In the genomic region with DNA sequence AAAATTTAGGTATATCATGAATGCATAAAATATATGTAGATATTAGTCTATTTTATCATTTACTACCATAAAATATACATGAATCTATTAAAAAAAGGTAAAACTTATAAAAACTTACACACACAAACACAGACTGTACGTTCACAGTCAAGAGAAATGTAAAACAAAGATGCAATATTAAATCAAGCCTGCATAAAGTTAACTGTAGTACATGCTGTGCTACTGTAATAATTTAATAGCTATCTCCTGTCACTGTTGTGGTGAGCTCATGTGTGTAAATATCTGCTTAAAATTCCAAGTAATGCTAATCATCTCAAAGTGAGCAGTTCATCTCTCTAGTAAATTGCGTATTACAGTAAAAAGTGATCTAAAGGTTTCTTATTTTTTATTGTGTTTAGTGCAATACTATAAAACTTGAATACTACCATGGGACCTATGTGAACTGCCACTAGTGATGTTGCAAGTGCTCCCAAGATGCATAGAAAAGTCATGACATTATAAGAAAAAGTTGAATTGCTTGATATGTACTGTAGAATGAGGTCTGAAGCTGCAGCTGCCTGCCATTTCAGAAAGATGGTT, we compare ENCODE assay signal across 16 cellular contexts. TPM values are rescaled to one million over a fixed set of nuclear protein-coding genes. Genes with fewer than 3 reads are reported as not detected.
DNase-seq lines count a peak whose midpoint lies in the region; ATAC-seq, FAIRE-seq and TF ChIP-seq lines count a peak whose summit lies in the region.
"Had no signal": no experiment of that assay in that cellular context is flagged by ENCODE, and none has a peak within 500 bp of the region (broad histone marks: within the 10 kb centered on the region; RNA-seq: fewer than 3 reads in every experiment).

No MANE protein-coding gene starts in this region.

- peaks cover 40% of the 10 kb centered on the region for H3K9me3 Mint-ChIP-seq in chondrocyte (ENCODE audit: low read depth)
- peaks cover 25 to 97% (median 69%) of the 10 kb centered on the region in 11 donors for H3K9me3 Mint-ChIP-seq in naive thymus-derived CD4-positive, alpha-beta T cell

- H3F3A ChIP-seq in SK-N-SH (replicated peaks; ENCODE audit: insufficient read depth) = no peaks in the 10 kb centered on the region

- 92% methylated on average over 2 of the region's 2 CpGs for WGBS in SK-N-SH (ENCODE audit: low lambda C conversion rate)
- WGBS in pancreas, 2 donors = 83 to 91% methylated on average over 2 of the region's 2 CpGs

- no peaks in the 10 kb centered on the region for H3K9me2 ChIP-seq in SK-N-SH

- H3K79me2 ChIP-seq in SK-N-SH (ENCODE audit: insufficient read depth) = no peaks in the 10 kb centered on the region

- H3K4me1 ChIP-seq in SK-N-SH (ENCODE audit: control insufficient read depth in 1 of 2, insufficient read depth in 2 of 2, low read depth in 1 of 2, low read length in 1 of 2) (peaks cover 0 to 4% of the 10 kb centered on the region in 2 experiments; a peak in 1 of 4 replicates), pancreas (no peaks in the 10 kb centered on the region)
- no peaks in the 10 kb centered on the region for H3K4me1 ChIP-seq in naive thymus-derived CD4-positive, alpha-beta T cell (ENCODE audit: control insufficient read depth in 2 of 2, insufficient read depth in 2 of 2, low read length in 2 of 2)
- H3K4me1 ChIP-seq: gastroesophageal sphincter, SJSA1 had no signal

- H3K9ac ChIP-seq in SK-N-SH = no peak overlapping the region

- H3K27ac ChIP-seq in SK-N-SH (ENCODE audit: low read depth in 2 of 2, low read length in 1 of 2) (no peak overlapping the region), pancreas (no peak overlapping the region)
- no peak overlapping the region for H3K27ac ChIP-seq in naive thymus-derived CD4-positive, alpha-beta T cell (ENCODE audit: low read depth, low read length)
- H3K27ac ChIP-seq: SJSA1 had no signal

- ATAC-seq in SK-N-SH treated with all-trans-retinoic acid at 6 μM for 48 hours (no peak), pancreas (no peak)
- no peak for ATAC-seq in naive thymus-derived CD4-positive, alpha-beta T cell
- ATAC-seq: gastroesophageal sphincter had no signal

- H2AFZ ChIP-seq in SK-N-SH (ENCODE audit: low read depth) = peak overlapping the region; percentile 84; the same call in 1 of the 2 replicates

- H4K20me1 ChIP-seq in SK-N-SH (ENCODE audit: insufficient read depth) = no peaks in the 10 kb centered on the region

- H3K36me3 ChIP-seq in SK-N-SH (replicated peaks in 1 of 2; ENCODE audit: control insufficient read depth in 1 of 2, insufficient read depth in 2 of 2, low read length in 1 of 2) = no peaks in the 10 kb centered on the region
- no peaks in the 10 kb centered on the region for H3K36me3 ChIP-seq in pancreas
- no peaks in the 10 kb centered on the region for H3K36me3 ChIP-seq in naive thymus-derived CD4-positive, alpha-beta T cell (ENCODE audit: control insufficient read depth in 2 of 3, insufficient read depth in 3 of 3, low read length in 3 of 3)
- H3K36me3 ChIP-seq: SJSA1, transverse colon had no signal

- H3K36me3 Mint-ChIP-seq in chondrocyte (ENCODE audit: low read depth) = peaks cover 34% of the 10 kb centered on the region
- peaks cover 6 to 62% (median 38%) of the 10 kb centered on the region in 5 donors for H3K36me3 Mint-ChIP-seq in naive thymus-derived CD4-positive, alpha-beta T cell

- intact Hi-C loops in pancreas (cut with DNase I) = no loop called here
- intact Hi-C loops in naive thymus-derived CD4-positive, alpha-beta T cell (cut with micrococcal nuclease) = no loop called here

- DNase-seq in SK-N-SH (no peak), LHCN-M2 (ENCODE audit: low read depth) (peak; percentile 11), chondrocyte (ENCODE audit: low spot score) (no peak), pancreas (no peak), COR-L47 (lab: John Stamatoyannopoulos, UW) (no peak), middle frontal gyrus (ENCODE audit: extremely low spot score, low spot score) (no peak)
- DNase-seq in naive thymus-derived CD4-positive, alpha-beta T cell = no peak
- DNase-seq: stimulated activated naive CD4-positive, alpha-beta T cell had no signal

- no peak overlapping the region for H3K27ac Mint-ChIP-seq in chondrocyte (ENCODE audit: unreplicated experiment)
- H3K27ac Mint-ChIP-seq in naive thymus-derived CD4-positive, alpha-beta T cell = no peak overlapping the region
- H3K27ac Mint-ChIP-seq: activated CD4-positive, alpha-beta T cell treated with anti-CD3 and anti-CD28 coated beads for 36 hours; activated naive CD4-positive, alpha-beta T cell treated with anti-CD3 and anti-CD28 coated beads for 36 hours; CD4-positive, alpha-beta memory T cell; dendritic cell treated with granulocyte-macrophage colony-stimulating factor and Interleukin-4, amounts not matched to agents 40 ng/mL and 50 ng/mL, for 4 days had no signal

- peaks cover 11% of the 10 kb centered on the region; the same call in 1 of the 2 replicates for H3K9me3 ChIP-seq in SK-N-SH
- no peaks in the 10 kb centered on the region for H3K9me3 ChIP-seq in pancreas
- peaks cover 4 to 77% (median 16%) of the 10 kb centered on the region in 3 experiments for H3K9me3 ChIP-seq in naive thymus-derived CD4-positive, alpha-beta T cell (ENCODE audit: control insufficient read depth in 2 of 3, low read length in 3 of 3)

- H3K4me1 Mint-ChIP-seq in chondrocyte (ENCODE audit: low read depth) = peaks cover 19% of the 10 kb centered on the region
- H3K4me1 Mint-ChIP-seq in naive thymus-derived CD4-positive, alpha-beta T cell = peaks cover 0 to 9% (median 8%) of the 10 kb centered on the region in 7 donors

- H3K27me3 Mint-ChIP-seq in chondrocyte (ENCODE audit: low read depth) = no peaks in the 10 kb centered on the region
- H3K27me3 Mint-ChIP-seq in naive thymus-derived CD4-positive, alpha-beta T cell = no peaks in the 10 kb centered on the region
- H3K27me3 Mint-ChIP-seq: activated CD4-positive, alpha-beta T cell treated with anti-CD3 and anti-CD28 coated beads for 36 hours; CD4-positive, alpha-beta memory T cell had no signal

- H3K4me2 ChIP-seq in SK-N-SH = peak overlapping the region; percentile 80; the same call in 1 of the 2 replicates

- H3K4me3 ChIP-seq in SK-N-SH (ENCODE audit: low read depth in 2 of 2, low read length in 1 of 2) (no peak overlapping the region), pancreas (no peak overlapping the region)
- no peak overlapping the region for H3K4me3 ChIP-seq in naive thymus-derived CD4-positive, alpha-beta T cell (ENCODE audit: low read length)

- no peak for TF ChIP-seq EP300 in SK-N-SH (IDR thresholded peaks at IDR 0.05; ENCODE audit: borderline replicate concordance in 1 of 2, low read depth in 1 of 2, low read length in 1 of 2)

- no peak for TF ChIP-seq RAD21 in SK-N-SH (IDR thresholded peaks at IDR 0.05; ENCODE audit: low read length)

- FAIRE-seq in pancreas (lab: Jason Lieb, UNC) = peak; percentile 9

- no peak for TF ChIP-seq CTCF in SK-N-SH (IDR thresholded peaks at IDR 0.05)
- TF ChIP-seq CTCF in chondrocyte (IDR thresholded peaks at IDR 0.05) = no peak
- TF ChIP-seq CTCF in pancreas (IDR thresholded peaks at IDR 0.05) = no peak

- H3K27me3 ChIP-seq in SK-N-SH (ENCODE audit: insufficient read depth) (no peaks in the 10 kb centered on the region), pancreas (no peaks in the 10 kb centered on the region)
- no peaks in the 10 kb centered on the region for H3K27me3 ChIP-seq in naive thymus-derived CD4-positive, alpha-beta T cell (ENCODE audit: control insufficient read depth in 2 of 2, insufficient read depth in 2 of 2, low read length in 2 of 2)
- H3K27me3 ChIP-seq: gastroesophageal sphincter, SJSA1, transverse colon had no signal

- CTCF ChIA-PET in SK-N-SH (lab: Yijun Ruan, JAX) = no interaction called here
- CTCF ChIA-PET in naive thymus-derived CD4-positive, alpha-beta T cell (lab: Charles Lee) = no interaction called here

- POLR2A ChIA-PET in SK-N-SH (lab: Yijun Ruan, JAX) = interaction anchor here (1.5 kb wide), 1 partner anchor 47 kb away, joined by 4 read pairs; the partner anchor contains the start of gene ZNF227
- POLR2A ChIA-PET in naive thymus-derived CD4-positive, alpha-beta T cell (lab: Charles Lee) = no interaction called here

- H3K4me3 Mint-ChIP-seq in chondrocyte (ENCODE audit: unreplicated experiment) = peak overlapping the region; percentile 82
- peak overlapping the region in 2 of 10 donors; percentile 72 to 84 for H3K4me3 Mint-ChIP-seq in naive thymus-derived CD4-positive, alpha-beta T cell

TF ChIP-seq in SK-N-SH treated with all-trans-retinoic acid at 6 μM for 48 hours, 23 proteins besides CTCF, POLR2A, EP300 and RAD21 (continues in another document):
- TF ChIP-seq CSDC2 (CRISPR knock-in tag; IDR thresholded peaks at IDR 0.05) = no peak

RNA-seq across cellular contexts. Expression of gene ZNF233, which starts 0.8 kb away (rescaled TPM):
- polyA plus RNA-seq in SK-N-SH (2012; rRNA removed) (0.97 and 1.8 TPM in 2 replicates), pancreas (under 1 TPM; 0.30 to 0.49 TPM)
- 1.6 and 1.8 TPM in 2 replicates for polyA plus RNA-seq in SK-N-SH (2012; cell fraction: cytosol; rRNA removed)
- 1.3 and 2.7 TPM in 2 replicates for polyA plus RNA-seq in SK-N-SH (2012; cell fraction: nucleus; rRNA removed)
- total RNA-seq in LHCN-M2 (2014; rRNA removed) (0.06 and 0.46 TPM in 2 replicates), chondrocyte (1.8 to 3.4 TPM (median 2.1 TPM) in 3 replicates), pancreas (under 1 TPM; 0.20 to 0.75 (median 0.30) TPM)
- polyA plus RNA-seq in LHCN-M2 (2012) = 0.07 TPM
- under 1 TPM in 1 of 5 experiments, not detected in 4; 0.14 TPM for total RNA-seq in naive thymus-derived CD4-positive, alpha-beta T cell
- polyA plus RNA-seq in naive thymus-derived CD4-positive, alpha-beta T cell = under 1 TPM; 0.47 to 0.95 TPM

RNA-seq across cellular contexts. Expression of gene ZNF235, which starts 45.9 kb away (rescaled TPM):
- polyA plus RNA-seq in SK-N-SH (2012; rRNA removed) (2.7 and 4.1 TPM in 2 replicates), pancreas (1 to 10 TPM; 1.5 to 1.9 TPM)
- 2.5 and 2.7 TPM in 2 replicates for polyA plus RNA-seq in SK-N-SH (2012; cell fraction: cytosol; rRNA removed)
- polyA plus RNA-seq in SK-N-SH (2012; cell fraction: nucleus; rRNA removed) = 5.3 and 10.9 TPM in 2 replicates
- total RNA-seq in LHCN-M2 (2014; rRNA removed) (1.7 and 3.5 TPM in 2 replicates), chondrocyte (6.7 to 7.4 TPM (median 7.4 TPM) in 3 replicates), pancreas (1 to 10 TPM in 5 of 6 donors, under 1 TPM in 1; 0.82 to 3.7 (median 1.5) TPM)
- 1.4 TPM for polyA plus RNA-seq in LHCN-M2 (2012)
- total RNA-seq in naive thymus-derived CD4-positive, alpha-beta T cell = 10 to 100 TPM in 2 of 5 experiments, 1 to 10 TPM in 3; 5.5 to 14.3 (median 6.7) TPM
- polyA plus RNA-seq in naive thymus-derived CD4-positive, alpha-beta T cell = 1 to 10 TPM; 1.9 to 4.3 TPM

RNA-seq across cellular contexts. Expression of gene ZNF227, which starts 46.6 kb away (rescaled TPM):
- polyA plus RNA-seq in SK-N-SH (2012; rRNA removed) (8.3 and 9.1 TPM in 2 replicates), pancreas (1 to 10 TPM; 2.9 to 4.2 TPM)
- polyA plus RNA-seq in SK-N-SH (2012; cell fraction: cytosol; rRNA removed) = 10.0 and 10.4 TPM in 2 replicates
- polyA plus RNA-seq in SK-N-SH (2012; cell fraction: nucleus; rRNA removed) = 5.9 and 10.8 TPM in 2 replicates
- total RNA-seq in LHCN-M2 (2014; rRNA removed) (17.3 and 19.4 TPM in 2 replicates), chondrocyte (12.2 to 20.2 TPM (median 15.2 TPM) in 3 replicates), pancreas (1 to 10 TPM; 6.3 to 9.7 (median 8.6) TPM)
- polyA plus RNA-seq in LHCN-M2 (2012) = 4.7 TPM
- 10 to 100 TPM; 18.3 to 51.5 (median 30.0) TPM for total RNA-seq in naive thymus-derived CD4-positive, alpha-beta T cell
- 10 to 100 TPM; 17.9 to 20.4 TPM for polyA plus RNA-seq in naive thymus-derived CD4-positive, alpha-beta T cell
